Comparison of ENCODE assay signal across 15 cellular contexts in the genomic region with DNA sequence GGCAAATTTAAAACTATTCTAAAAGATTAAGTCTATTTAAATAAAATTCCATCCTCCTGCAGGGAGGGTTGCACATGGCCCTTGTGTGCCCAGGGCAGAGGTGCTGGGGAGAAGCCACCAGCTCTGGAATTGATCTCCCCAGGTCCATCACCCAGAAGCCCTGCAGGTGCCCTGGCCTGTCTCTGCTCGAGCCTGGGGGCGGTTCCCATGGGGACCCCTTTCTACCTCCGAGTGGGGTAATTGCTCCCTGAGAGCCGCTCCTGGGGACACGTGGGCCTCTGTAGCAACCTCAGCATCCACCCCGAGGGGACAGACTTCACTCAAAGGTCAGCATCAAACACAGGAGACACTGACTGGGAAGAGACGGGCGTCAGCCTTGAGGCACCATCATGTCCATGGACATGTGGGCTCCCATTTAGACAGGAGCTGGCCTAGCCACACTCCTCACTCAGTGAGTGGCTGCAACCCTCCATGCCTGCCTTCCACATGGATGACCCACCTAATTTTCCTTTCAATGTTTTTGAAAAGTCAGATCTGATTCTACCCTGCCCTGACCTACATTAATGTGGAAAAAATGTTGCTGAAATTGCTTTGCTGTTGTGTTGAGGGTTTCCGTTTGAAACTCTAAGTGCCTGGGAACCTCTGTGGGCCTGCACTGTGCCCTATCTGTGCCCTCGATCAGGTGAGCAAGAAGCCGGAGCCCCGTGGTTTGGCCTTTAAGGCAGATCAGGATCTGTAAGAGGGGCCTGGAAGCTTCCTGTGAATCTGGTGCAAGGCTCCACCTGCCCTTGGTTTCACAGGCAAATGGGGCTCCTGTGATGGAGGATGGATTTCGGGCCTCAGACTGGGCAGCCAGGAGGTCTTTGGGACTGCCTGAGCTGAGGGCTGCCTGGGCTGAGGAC. TPM values are rescaled to one million over a fixed set of nuclear protein-coding genes. Genes with fewer than 3 reads are reported as not detected.
DNase-seq lines count a peak whose midpoint lies in the region; ATAC-seq and TF ChIP-seq lines count a peak whose summit lies in the region.
"Had no signal": no experiment of that assay in that cellular context is flagged by ENCODE, and none has a peak within 500 bp of the region (broad histone marks: within the 10 kb centered on the region; RNA-seq: fewer than 3 reads in every experiment).

No MANE protein-coding gene starts in this region.

- POLR2A ChIA-PET in WTC11 (lab: Charles Lee): no interaction called here

- H3K27ac Mint-ChIP-seq in WTC11: no peak overlapping the region
- H3K27ac Mint-ChIP-seq: activated naive CD4-positive, alpha-beta T cell treated with anti-CD3 and anti-CD28 coated beads, Interleukin-2, amount 50 U/mL, for 24 hours had no signal

- 75% methylated on average over 13 of the region's 13 CpGs for WGBS in thymus
- WGBS in psoas muscle, 3 donors: 82 to 87% (median 85%) methylated on average over 13 of the region's 13 CpGs

- H3K36me3 Mint-ChIP-seq in WTC11: peaks cover 42% of the 10 kb centered on the region
- H3K36me3 Mint-ChIP-seq: activated naive CD4-positive, alpha-beta T cell treated with anti-CD3 and anti-CD28 coated beads, Interleukin-2, amount 50 U/mL, for 24 hours had no signal

- DNase-seq in cardiac septum (ENCODE audit: low spot score) (peak; percentile 75), left ventricle myocardium superior (no peak), T-helper 9 cell (peak; percentile 37), psoas muscle (no peak), WTC11 (ENCODE audit: low spot score) (no peak)
- peak; percentile 64 for DNase-seq in central memory CD4-positive, alpha-beta T cell
- DNase-seq: midbrain, NCI-H2107, SHP77 treated with DMSO at 0.1 percent for 48 hours had no signal

- CTCF ChIA-PET in WTC11 (lab: Charles Lee): no interaction called here

- H3K9me3 ChIP-seq in thymus (ENCODE audit: control insufficient read depth) (no peaks in the 10 kb centered on the region), psoas muscle (no peaks in the 10 kb centered on the region)
- H3K9me3 ChIP-seq: thoracic aorta had no signal

- TF ChIP-seq CTCF in psoas muscle (IDR thresholded peaks at IDR 0.05): no peak
- TF ChIP-seq CTCF in WTC11 (IDR thresholded peaks at IDR 0.05): no peak

- no peak overlapping the region for H3K4me3 Mint-ChIP-seq in WTC11
- H3K4me3 Mint-ChIP-seq: activated naive CD4-positive, alpha-beta T cell treated with anti-CD3 and anti-CD28 coated beads, Interleukin-2, amount 50 U/mL, for 24 hours had no signal

- no peaks in the 10 kb centered on the region for H3K4me1 Mint-ChIP-seq in WTC11

- H3K36me3 ChIP-seq in thymus (ENCODE audit: control insufficient read depth, insufficient read depth): no peaks in the 10 kb centered on the region
- no peaks in the 10 kb centered on the region for H3K36me3 ChIP-seq in psoas muscle (ENCODE audit: insufficient read depth in 1 of 2, low read depth in 1 of 2)
- H3K36me3 ChIP-seq: thoracic aorta had no signal

- H3K27me3 ChIP-seq in thymus (ENCODE audit: control insufficient read depth, insufficient read depth): no peaks in the 10 kb centered on the region
- H3K27me3 ChIP-seq in psoas muscle (ENCODE audit: insufficient read depth in 3 of 3, low read length in 2 of 3): no peaks in the 10 kb centered on the region

- H3K27ac ChIP-seq in thymus (ENCODE audit: low read depth) (peak overlapping the region; percentile 42), psoas muscle (no peak overlapping the region)
- H3K27ac ChIP-seq: thoracic aorta had no signal

- intact Hi-C loops in cardiac septum (cut with DNase I) (no loop called here), left ventricle myocardium superior (cut with micrococcal nuclease) (no loop called here), psoas muscle (cut with DNase I) (no loop called here)

- H3K4me3 ChIP-seq in thymus (ENCODE audit: low read length) (no peak overlapping the region), psoas muscle (no peak overlapping the region)
- H3K4me3 ChIP-seq: thoracic aorta had no signal

- H3K27me3 Mint-ChIP-seq in WTC11 (ENCODE audit: low read depth): peaks cover 5% of the 10 kb centered on the region
- H3K27me3 Mint-ChIP-seq: activated naive CD4-positive, alpha-beta T cell treated with anti-CD3 and anti-CD28 coated beads, Interleukin-2, amount 50 U/mL, for 24 hours had no signal

- ATAC-seq in left ventricle myocardium superior (no peak), HG02763 (IDR thresholded peaks at IDR 0.05; ENCODE audit: unreplicated experiment) (no peak), psoas muscle (no peak), WTC11 (no peak)

- H3K4me1 ChIP-seq in thymus (ENCODE audit: control insufficient read depth, insufficient read depth, low read length): peaks cover 10% of the 10 kb centered on the region
- no peaks in the 10 kb centered on the region for H3K4me1 ChIP-seq in psoas muscle

- peaks cover 48% of the 10 kb centered on the region for H3K9me3 Mint-ChIP-seq in WTC11
- H3K9me3 Mint-ChIP-seq: activated naive CD4-positive, alpha-beta T cell treated with anti-CD3 and anti-CD28 coated beads, Interleukin-2, amount 50 U/mL, for 24 hours had no signal

TF ChIP-seq in WTC11, 78 proteins besides CTCF, POLR2A, EP300 and RAD21:
- TF ChIP-seq GTF2I (CRISPR knock-in tag; conservative IDR thresholded peaks at IDR 0.05) (no peak), ATF1 (CRISPR knock-in tag; IDR thresholded peaks at IDR 0.05) (no peak), CBFB (CRISPR knock-in tag; IDR thresholded peaks at IDR 0.05; ENCODE audit: low read depth) (no peak), ZBTB21 (CRISPR knock-in tag; IDR thresholded peaks at IDR 0.05; ENCODE audit: borderline replicate concordance) (no peak)
- TF ChIP-seq, protein P1, sequence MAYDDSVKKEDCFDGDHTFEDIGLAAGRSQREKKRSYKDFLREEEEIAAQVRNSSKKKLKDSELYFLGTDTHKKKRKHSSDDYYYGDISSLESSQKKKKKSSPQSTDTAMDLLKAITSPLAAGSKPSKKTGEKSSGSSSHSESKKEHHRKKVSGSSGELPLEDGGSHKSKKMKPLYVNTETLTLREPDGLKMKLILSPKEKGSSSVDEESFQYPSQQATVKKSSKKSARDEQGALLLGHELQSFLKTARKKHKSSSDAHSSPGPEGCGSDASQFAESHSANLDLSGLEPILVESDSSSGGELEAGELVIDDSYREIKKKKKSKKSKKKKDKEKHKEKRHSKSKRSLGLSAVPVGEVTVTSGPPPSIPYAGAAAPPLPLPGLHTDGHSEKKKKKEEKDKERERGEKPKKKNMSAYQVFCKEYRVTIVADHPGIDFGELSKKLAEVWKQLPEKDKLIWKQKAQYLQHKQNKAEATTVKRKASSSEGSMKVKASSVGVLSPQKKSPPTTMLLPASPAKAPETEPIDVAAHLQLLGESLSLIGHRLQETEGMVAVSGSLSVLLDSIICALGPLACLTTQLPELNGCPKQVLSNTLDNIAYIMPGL (CRISPR knock-in tag; IDR thresholded peaks at IDR 0.05): no peak

RNA-seq across cellular contexts. Expression of gene SCART1, which starts 21.3 kb away (rescaled TPM):
- total RNA-seq in cardiac septum (1.0 TPM), left ventricle myocardium superior (0.45 TPM), psoas muscle (1 to 10 TPM in 2 of 4 donors, under 1 TPM in 2; 0.37 to 1.8 (median 0.94) TPM), WTC11 (2021) (0.57 to 1.2 TPM (median 1.1 TPM) in 3 replicates)
- polyA plus RNA-seq in thymus (1.6 TPM), psoas muscle (1 to 10 TPM in 1 of 3 donors, under 1 TPM in 2; 0.08 to 1.1 (median 0.14) TPM)

RNA-seq across cellular contexts. Expression of gene SPRN, which starts 50.7 kb away (rescaled TPM):
- total RNA-seq in cardiac septum (not detected), left ventricle myocardium superior (not detected), psoas muscle (not detected), WTC11 (2021) (0.27 to 0.59 TPM (median 0.32 TPM) in 3 replicates)
- polyA plus RNA-seq in thymus (0.46 TPM), psoas muscle (under 1 TPM; 0.08 to 0.22 (median 0.12) TPM)
- total RNA-seq: omental fat pad, thoracic aorta had no signal
- polyA plus RNA-seq: endothelial cell of umbilical vein had no signal

RNA-seq across cellular contexts. Expression of gene CYP2E1, which starts 52.1 kb away (rescaled TPM):
- total RNA-seq in cardiac septum (2.2 TPM), left ventricle myocardium superior (0.69 TPM), psoas muscle (1 to 10 TPM in 3 of 4 donors, under 1 TPM in 1; 0.57 to 3.0 (median 1.8) TPM), WTC11 (2021) (1.0 to 2.6 TPM (median 1.3 TPM) in 3 replicates)
- polyA plus RNA-seq in thymus (2.6 TPM), psoas muscle (1 to 10 TPM in 1 of 3 donors, under 1 TPM in 2; 0.25 to 1.3 (median 0.41) TPM)
- total RNA-seq: endothelial cell of umbilical vein had no signal

Comparison
In these comparisons a context has a peak if more than half of its experiments do, and no peak if none do; other contexts are left out.
1. DNase-seq: peak in cardiac septum (single experiment), T-helper 9 cell (single experiment) and central memory CD4-positive, alpha-beta T cell (single experiment); none in left ventricle myocardium superior (single experiment), psoas muscle (0 of 2) and WTC11 (single experiment).